4 cellular contexts compared by ENCODE assay signal in genomic region chr3:10090774-10091173, GRCh38. TPM values are rescaled to one million over a fixed set of nuclear protein-coding genes. Genes with fewer than 3 reads are reported as not detected.
"Had no signal": no experiment of that assay in that cellular context is flagged by ENCODE, and none has a peak within 500 bp of the region (broad histone marks: within the 10 kb centered on the region; RNA-seq: fewer than 3 reads in every experiment).

No MANE protein-coding gene starts in this region.

RNA-seq across cellular contexts. Expression of gene FANCD2OS, which starts 17.3 kb away (rescaled TPM):
- total RNA-seq: LHCN-M2, M059J, MCF 10A, NCI-H460 had no signal
